17 cellular contexts compared by ENCODE assay signal in genomic region chr10:86461963-86462804, GRCh38. TPM values are rescaled to one million over a fixed set of nuclear protein-coding genes. Genes with fewer than 3 reads are reported as not detected.
DNase-seq lines count a peak whose midpoint lies in the region; FAIRE-seq and TF ChIP-seq lines count a peak whose summit lies in the region.
"Had no signal": no experiment of that assay in that cellular context is flagged by ENCODE, and none has a peak within 500 bp of the region (broad histone marks: within the 10 kb centered on the region; RNA-seq: fewer than 3 reads in every experiment).

No MANE protein-coding gene starts in this region.

- H3K9me3 ChIP-seq in HUES6 (ENCODE audit: control insufficient read depth, insufficient read depth, low read depth, low read length) (no peaks in the 10 kb centered on the region), endodermal cell (ENCODE audit: control insufficient read depth, low read length) (peaks cover 11% of the 10 kb centered on the region), neural progenitor cell (ENCODE audit: low read depth) (no peaks in the 10 kb centered on the region)
- H3K9me3 ChIP-seq: BE2C had no signal

- POLR2A ChIA-PET in RWPE1 (lab: Yijun Ruan, JAX; ENCODE audit: low non-redundant PET) = no interaction called here

- H3K9ac ChIP-seq in HUES6 (ENCODE audit: low read length) = peak overlapping the region; percentile 20
- H3K9ac ChIP-seq in endodermal cell (ENCODE audit: extremely low read depth, low read length, poor library complexity, severe bottlenecking) = no peak overlapping the region
- no peak overlapping the region for H3K9ac ChIP-seq in neural progenitor cell

- CTCF ChIA-PET in RWPE1 (lab: Yijun Ruan, JAX) = no interaction called here

- TF ChIP-seq CTCF in endodermal cell (conservative IDR thresholded peaks at IDR 0.05) (no peak), neural progenitor cell (IDR thresholded peaks at IDR 0.05) (no peak), RWPE1 (conservative IDR thresholded peaks at IDR 0.05; ENCODE audit: low read depth) (no peak)

- H3K4me3 Mint-ChIP-seq in endodermal cell (no peak overlapping the region), neural progenitor cell (no peak overlapping the region)
- H3K4me3 Mint-ChIP-seq: CD8-positive, alpha-beta memory T cell had no signal

- H3K4me1 ChIP-seq in HUES6 (ENCODE audit: control insufficient read depth, insufficient read depth, low read length) (peaks cover 9% of the 10 kb centered on the region; the same call in 1 of the 2 replicates), endodermal cell (ENCODE audit: control insufficient read depth, insufficient read depth, low read length) (no peaks in the 10 kb centered on the region), neural progenitor cell (no peaks in the 10 kb centered on the region)
- H3K4me1 ChIP-seq: BE2C had no signal

- no peak for TF ChIP-seq POLR2A in GM12891 (IDR thresholded peaks at IDR 0.05; ENCODE audit: low read depth, low read length)

- H3F3A ChIP-seq in neural progenitor cell (ENCODE audit: low read depth) = no peaks in the 10 kb centered on the region

- H3K36me3 ChIP-seq in HUES6 (ENCODE audit: control insufficient read depth, insufficient read depth, low read length) (peaks cover 77% of the 10 kb centered on the region), endodermal cell (ENCODE audit: control insufficient read depth, insufficient read depth, low read length) (peaks cover 93% of the 10 kb centered on the region), neural progenitor cell (peaks cover 38% of the 10 kb centered on the region)

- no peaks in the 10 kb centered on the region for H3K9me3 Mint-ChIP-seq in endodermal cell
- H3K9me3 Mint-ChIP-seq in neural progenitor cell = no peaks in the 10 kb centered on the region
- H3K9me3 Mint-ChIP-seq: CD8-positive, alpha-beta memory T cell had no signal

- H3K27me3 Mint-ChIP-seq in endodermal cell (ENCODE audit: insufficient read depth) = no peaks in the 10 kb centered on the region
- H3K27me3 Mint-ChIP-seq in neural progenitor cell (ENCODE audit: insufficient read depth, low read depth) = no peaks in the 10 kb centered on the region
- H3K27me3 Mint-ChIP-seq: CD8-positive, alpha-beta memory T cell had no signal

- H3K79me2 ChIP-seq in neural progenitor cell (ENCODE audit: low read depth) = no peaks in the 10 kb centered on the region

- 85 to 94% methylated on average over 5 to 10 of the region's 10 CpGs for WGBS in endodermal cell (ENCODE audit: insufficient coverage in 1 of 2, insufficient read length in 1 of 2), 2 experiments

- H2AFZ ChIP-seq in neural progenitor cell (replicated peaks) = no peak overlapping the region

- H3K27ac Mint-ChIP-seq in endodermal cell (peak overlapping the region; percentile 28), neural progenitor cell (no peak overlapping the region)

- no peak overlapping the region for H3K4me3 ChIP-seq in HUES6 (ENCODE audit: low read depth, low read length)
- no peak overlapping the region for H3K4me3 ChIP-seq in endodermal cell (ENCODE audit: low read length)
- no peak overlapping the region for H3K4me3 ChIP-seq in neural progenitor cell

- H3K4me1 Mint-ChIP-seq in endodermal cell (no peaks in the 10 kb centered on the region), neural progenitor cell (no peaks in the 10 kb centered on the region)

- no peak overlapping the region for H3K4me2 ChIP-seq in neural progenitor cell

- no peaks in the 10 kb centered on the region for H4K20me1 ChIP-seq in neural progenitor cell (ENCODE audit: low read depth)

- peak; percentile 33 for FAIRE-seq in GM12891 (lab: Jason Lieb, UNC)
- FAIRE-seq: RCC 7860 had no signal

- peak overlapping the region; percentile 71 for H3K27ac ChIP-seq in HUES6 (ENCODE audit: low read depth, low read length)
- no peak overlapping the region for H3K27ac ChIP-seq in endodermal cell (ENCODE audit: low read depth, low read length)
- peak overlapping the region; percentile 70 for H3K27ac ChIP-seq in neural progenitor cell
- no peak overlapping the region for H3K27ac ChIP-seq in RWPE1

- no peak for DNase-seq in GM12891 (ENCODE audit: insufficient read length, low spot score)
- DNase-seq in endodermal cell = no peak
- DNase-seq in neural progenitor cell (ENCODE audit: low spot score) = no peak
- no peak for DNase-seq in KG1 (lab: John Stamatoyannopoulos, UW)
- DNase-seq in SKM-1 treated with dmso at 0.1 percent for 144 hours (lab: John Stamatoyannopoulos, UW; ENCODE audit: unreplicated experiment) = no peak
- no peak for DNase-seq in RWPE1 (ENCODE audit: low spot score)
- DNase-seq: BE2C; CD8-positive, alpha-beta memory T cell; DMS 273 treated with DMSO at 0.1 percent for 48 hours; HCEC 1CT; IMR-90; NCI-H1417; NCI-H2029 treated with DMSO at 0.1 percent for 48 hours; NCI-H510A treated with DMSO at 0.1 percent for 48 hours; SIG-M5 had no signal

- H3K27me3 ChIP-seq in HUES6 (ENCODE audit: control insufficient read depth, insufficient read depth, low read length) = no peaks in the 10 kb centered on the region
- no peaks in the 10 kb centered on the region for H3K27me3 ChIP-seq in endodermal cell (ENCODE audit: control insufficient read depth, insufficient read depth, low read length, poor library complexity, severe bottlenecking)
- no peaks in the 10 kb centered on the region for H3K27me3 ChIP-seq in neural progenitor cell
- H3K27me3 ChIP-seq: BE2C had no signal

- H3K36me3 Mint-ChIP-seq in endodermal cell (ENCODE audit: low read depth) (peaks cover 71% of the 10 kb centered on the region), neural progenitor cell (peaks cover 34% of the 10 kb centered on the region)

TF ChIP-seq in GM12891, 5 proteins besides CTCF, POLR2A, EP300 and RAD21:
- no peak for TF ChIP-seq TAF1 (IDR thresholded peaks at IDR 0.05; ENCODE audit: low read depth, low read length)
- no peak for TF ChIP-seq PAX5 (IDR thresholded peaks at IDR 0.05; ENCODE audit: insufficient read depth, low read length, severe bottlenecking)
- TF ChIP-seq SPI1 (IDR thresholded peaks at IDR 0.05; ENCODE audit: low read depth, low read length) = no peak
- no peak for TF ChIP-seq POU2F2 (IDR thresholded peaks at IDR 0.05; ENCODE audit: low read depth, low read length)
- no peak for TF ChIP-seq POLR2AphosphoS5 (IDR thresholded peaks at IDR 0.05; ENCODE audit: low read depth, low read length)

RNA-seq across cellular contexts. Expression of gene WAPL, which starts 59.4 kb away (rescaled TPM):
- 22.8 TPM for polyA plus RNA-seq in GM12891 (2012; ENCODE audit: low read depth, missing spikeins)
- total RNA-seq in endodermal cell = 10 to 100 TPM; 48.0 to 54.1 TPM
- 28.1 TPM for polyA plus RNA-seq in endodermal cell (2013, experiment 1 of 2)
- 30.6 TPM for polyA plus RNA-seq in endodermal cell (2013, experiment 2 of 2)
- total RNA-seq in neural progenitor cell (ENCODE audit: low replicate concordance) = 52.5 and 79.4 TPM in 2 replicates

Comparison
In these comparisons a context has a peak if more than half of its experiments do, and no peak if none do; other contexts are left out.
1. H3K27ac ChIP-seq: peak in HUES6 (single experiment) and neural progenitor cell (single experiment); none in endodermal cell (single experiment) and RWPE1 (single experiment).